ENCODE assay signal across 16 cellular contexts in genomic region chr12:113875681-113876080, GRCh38.
DNase-seq lines count a peak whose midpoint lies in the region; ATAC-seq and TF ChIP-seq lines count a peak whose summit lies in the region.
"Had no signal": no experiment of that assay in that cellular context is flagged by ENCODE, and none has a peak within 500 bp of the region (broad histone marks: within the 10 kb centered on the region; RNA-seq: fewer than 3 reads in every experiment).

No MANE protein-coding gene starts in this region.

- intact Hi-C loops in colonic mucosa (cut with DNase I) = no loop called here

- in situ Hi-C loops in KBM-7 (cut with MboI; ENCODE audit: low pct_unique_long_range_greater_than_20kb, low sequenced_read_pairs) = no loop called here

- H3K36me3 Mint-ChIP-seq in mesothelial cell of epicardium = peaks cover 20% of the 10 kb centered on the region
- H3K36me3 Mint-ChIP-seq: activated CD8-positive, alpha-beta memory T cell treated with anti-CD3 and anti-CD28 coated beads, Interleukin-2, amount 10 ng/mL, durations not matched to agents 7 days and 5 days had no signal

- peak overlapping the region; percentile 61 for H3K9ac ChIP-seq in adipocyte (ENCODE audit: low read length)
- no peak overlapping the region for H3K9ac ChIP-seq in colonic mucosa (ENCODE audit: low read depth in 2 of 2, low read length in 2 of 2)
- H3K9ac ChIP-seq: BLaER1 had no signal

- H3K4me1 ChIP-seq in adipocyte (ENCODE audit: control insufficient read depth, insufficient read depth, low read length) = peaks cover 12% of the 10 kb centered on the region
- no peaks in the 10 kb centered on the region for H3K4me1 ChIP-seq in colonic mucosa

- H3K27ac Mint-ChIP-seq in mesothelial cell of epicardium = peak overlapping the region; percentile 63
- H3K27ac Mint-ChIP-seq: activated CD8-positive, alpha-beta memory T cell treated with anti-CD3 and anti-CD28 coated beads, Interleukin-2, amount 10 ng/mL, durations not matched to agents 7 days and 5 days; activated naive CD8-positive, alpha-beta T cell had no signal

- DNase-seq in CD1c-positive myeloid dendritic cell (ENCODE audit: extremely low spot score) (peak; percentile 9), KBM-7 (peak; percentile 32), adipocyte (ENCODE audit: low read depth) (no peak), mesothelial cell of epicardium (ENCODE audit: low spot score in 2 of 2, unreplicated experiment in 2 of 2) (no peak), foreskin melanocyte (no peak), colonic mucosa (no peak), cerebellar nuclear complex (lab: John Stamatoyannopoulos, UW) (no peak)
- DNase-seq: activated CD8-positive, alpha-beta memory T cell treated with anti-CD3 and anti-CD28 coated beads, Interleukin-2, amount 10 ng/mL, durations not matched to agents 7 days and 5 days; left colon; NCI-H1694; NK-92 treated with Interleukin-12 subunit alpha and Interleukin-12 subunit beta, amount 100 ng/mL, for 24 hours; retina had no signal

- no peak overlapping the region for H3K27ac ChIP-seq in colonic mucosa
- H3K27ac ChIP-seq: BLaER1 had no signal

- peaks cover 5% of the 10 kb centered on the region for H3K4me1 Mint-ChIP-seq in mesothelial cell of epicardium
- H3K4me1 Mint-ChIP-seq: activated CD8-positive, alpha-beta memory T cell treated with anti-CD3 and anti-CD28 coated beads, Interleukin-2, amount 10 ng/mL, durations not matched to agents 7 days and 5 days had no signal

- H3K9me3 Mint-ChIP-seq in mesothelial cell of epicardium = no peaks in the 10 kb centered on the region

- H3K9me3 ChIP-seq in adipocyte (ENCODE audit: control insufficient read depth, low read length) = no peaks in the 10 kb centered on the region
- H3K9me3 ChIP-seq in colonic mucosa = no peaks in the 10 kb centered on the region

- ATAC-seq in HG02678 (IDR thresholded peaks at IDR 0.05; ENCODE audit: unreplicated experiment) = no peak
- ATAC-seq: activated CD8-positive, alpha-beta memory T cell treated with anti-CD3 and anti-CD28 coated beads, Interleukin-2, amount 10 ng/mL, durations not matched to agents 7 days and 5 days; esophagus mucosa; left colon had no signal

- H3K27me3 Mint-ChIP-seq in mesothelial cell of epicardium (ENCODE audit: low read depth) = no peaks in the 10 kb centered on the region
- H3K27me3 Mint-ChIP-seq: activated CD8-positive, alpha-beta memory T cell treated with anti-CD3 and anti-CD28 coated beads, Interleukin-2, amount 10 ng/mL, durations not matched to agents 7 days and 5 days; activated naive CD8-positive, alpha-beta T cell had no signal

- H3K4me3 Mint-ChIP-seq in mesothelial cell of epicardium = no peak overlapping the region
- H3K4me3 Mint-ChIP-seq: activated CD8-positive, alpha-beta memory T cell treated with anti-CD3 and anti-CD28 coated beads, Interleukin-2, amount 10 ng/mL, durations not matched to agents 7 days and 5 days; activated naive CD8-positive, alpha-beta T cell had no signal

- H3K36me3 ChIP-seq in adipocyte (ENCODE audit: control insufficient read depth, insufficient read depth, low read length, severe bottlenecking) = no peaks in the 10 kb centered on the region
- H3K36me3 ChIP-seq in colonic mucosa = no peaks in the 10 kb centered on the region

- H3K4me3 ChIP-seq in adipocyte (ENCODE audit: low read length) (no peak overlapping the region), colonic mucosa (no peak overlapping the region)
- H3K4me3 ChIP-seq: BLaER1 had no signal

- TF ChIP-seq CTCF in mesothelial cell of epicardium (IDR thresholded peaks at IDR 0.05; ENCODE audit: unreplicated experiment) (no peak), colonic mucosa (IDR thresholded peaks at IDR 0.05) (no peak)

- H3K27me3 ChIP-seq in adipocyte (replicated peaks; ENCODE audit: control insufficient read depth, insufficient read depth, low read length) = no peaks in the 10 kb centered on the region
- H3K27me3 ChIP-seq in colonic mucosa = no peaks in the 10 kb centered on the region
- H3K27me3 ChIP-seq: BLaER1 had no signal

Comparison
In these comparisons a context has a peak if more than half of its experiments do, and no peak if none do; other contexts are left out.
1. DNase-seq: peak in CD1c-positive myeloid dendritic cell (single experiment) and KBM-7 (single experiment); none in adipocyte (single experiment), mesothelial cell of epicardium (0 of 2), foreskin melanocyte (single experiment), colonic mucosa (single experiment) and cerebellar nuclear complex (0 of 2).